ENCODE assay signal across 1 cellular context in the genomic region with DNA sequence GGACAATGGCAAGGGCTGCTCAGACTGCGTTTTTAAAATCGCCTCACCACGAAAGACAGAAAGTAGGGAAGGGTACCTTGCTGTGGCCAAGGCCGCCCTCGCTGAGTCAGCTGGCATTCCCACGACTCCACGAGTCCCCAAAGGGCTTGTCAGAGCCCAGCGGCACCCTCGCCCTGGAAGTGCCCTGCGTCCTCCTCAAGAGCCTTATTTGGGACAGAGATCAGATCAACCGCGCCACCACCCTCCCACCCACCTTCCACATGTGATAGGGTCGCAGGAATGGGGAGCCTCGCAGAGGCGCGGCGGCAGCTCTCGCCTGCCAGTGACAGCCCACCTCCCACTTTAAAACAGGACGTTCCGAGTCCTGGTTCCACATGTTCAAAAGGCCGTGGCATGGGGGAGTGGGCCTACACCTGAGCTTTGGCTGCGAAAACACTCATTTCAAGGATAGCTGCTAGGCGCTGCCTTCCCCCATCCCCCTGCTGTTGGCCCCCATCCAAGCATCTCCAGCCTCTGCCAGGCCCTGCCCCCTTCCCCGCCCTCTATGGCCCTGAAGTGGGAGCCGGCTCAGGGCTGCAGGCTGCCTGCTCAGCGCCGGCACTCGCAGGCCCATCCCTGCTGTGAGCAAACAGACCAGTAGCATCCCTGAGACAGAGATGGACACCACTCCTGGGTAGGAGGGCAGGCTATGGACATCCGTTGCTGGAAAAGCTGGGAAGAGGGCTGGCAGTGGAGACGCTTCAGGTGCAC.
TF ChIP-seq lines count a peak whose summit lies in the region.

No MANE protein-coding gene starts in this region.

TF ChIP-seq in HepG2, 621 proteins besides CTCF, POLR2A, EP300 and RAD21:
- TF ChIP-seq ZHX1 (CRISPR knock-in tag; IDR thresholded peaks at IDR 0.05; ENCODE audit: low read depth) (0 out of 2 replicates have a peak, but pooled peaks have one; percentile 23), KLF12 (CRISPR knock-in tag; IDR thresholded peaks at IDR 0.05; ENCODE audit: borderline replicate concordance) (no peak), TSC22D2 (CRISPR knock-in tag; IDR thresholded peaks at IDR 0.05; ENCODE audit: borderline replicate concordance) (no peak), IRX3 (CRISPR knock-in tag; IDR thresholded peaks at IDR 0.05; ENCODE audit: borderline replicate concordance, low read depth) (0 out of 2 replicates have a peak, but pooled peaks have one; percentile 4), ZNF644 (CRISPR knock-in tag; IDR thresholded peaks at IDR 0.05; ENCODE audit: low read depth) (no peak)
- TF ChIP-seq, protein P1, sequence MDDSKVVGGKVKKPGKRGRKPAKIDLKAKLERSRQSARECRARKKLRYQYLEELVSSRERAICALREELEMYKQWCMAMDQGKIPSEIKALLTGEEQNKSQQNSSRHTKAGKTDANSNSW (CRISPR knock-in tag; IDR thresholded peaks at IDR 0.05; ENCODE audit: borderline replicate concordance) = 0 out of 2 replicates have a peak, but pooled peaks have one; percentile 1
TF ChIP-seq in HepG2: peak in this region for 3.
